ENCODE assay signal across 1 cellular context in genomic region chr20:6489361-6490154, GRCh38.
TF ChIP-seq lines count a peak whose summit lies in the region.

No MANE protein-coding gene starts in this region.

TF ChIP-seq in HepG2, 621 proteins besides CTCF, POLR2A, EP300 and RAD21 (continued from another document and continues in another):
- peak; percentile 31; the same call in 1 of the 2 replicates for TF ChIP-seq THRA (CRISPR knock-in tag; IDR thresholded peaks at IDR 0.05; ENCODE audit: borderline replicate concordance)
- TF ChIP-seq RELA (CRISPR knock-in tag; IDR thresholded peaks at IDR 0.05), result no peak
- TF ChIP-seq YY1 (IDR thresholded peaks at IDR 0.05; ENCODE audit: insufficient read depth, insufficient replicate concordance, low read depth, low read length), result no peak
- no peak for TF ChIP-seq PLSCR1 (CRISPR knock-in tag; IDR thresholded peaks at IDR 0.05; ENCODE audit: borderline replicate concordance)
- peak; percentile 18; the same call in 1 of the 2 replicates for TF ChIP-seq TFE3 (CRISPR knock-in tag; IDR thresholded peaks at IDR 0.05)
- TF ChIP-seq IRF1 (CRISPR knock-in tag; IDR thresholded peaks at IDR 0.05; ENCODE audit: low read depth), result no peak
- TF ChIP-seq ZIK1 (CRISPR knock-in tag; IDR thresholded peaks at IDR 0.05; ENCODE audit: borderline replicate concordance, low read depth), result no peak
- no peak for TF ChIP-seq ZNF407 (CRISPR knock-in tag; IDR thresholded peaks at IDR 0.05; ENCODE audit: not compliant biosample characterization)
- no peak for TF ChIP-seq ZNF367 (CRISPR knock-in tag; IDR thresholded peaks at IDR 0.05; ENCODE audit: borderline replicate concordance)
- no peak for TF ChIP-seq ZNF841 (CRISPR knock-in tag; IDR thresholded peaks at IDR 0.05; ENCODE audit: borderline replicate concordance)
- TF ChIP-seq ARNTL (CRISPR knock-in tag; IDR thresholded peaks at IDR 0.05), result no peak
- TF ChIP-seq KLF13 (CRISPR knock-in tag; IDR thresholded peaks at IDR 0.05), result no peak
- TF ChIP-seq ZBTB49 (CRISPR knock-in tag; IDR thresholded peaks at IDR 0.05; ENCODE audit: borderline replicate concordance), result no peak
- TF ChIP-seq ZNF777 (CRISPR knock-in tag; IDR thresholded peaks at IDR 0.05), result no peak
- no peak for TF ChIP-seq GTF2F1 (IDR thresholded peaks at IDR 0.05; ENCODE audit: low read length)
- no peak for TF ChIP-seq ZNF607 (CRISPR knock-in tag; IDR thresholded peaks at IDR 0.05; ENCODE audit: borderline replicate concordance)
- TF ChIP-seq GMEB1 (CRISPR knock-in tag; IDR thresholded peaks at IDR 0.05; ENCODE audit: borderline replicate concordance), result no peak
- TF ChIP-seq REL (CRISPR knock-in tag; conservative IDR thresholded peaks at IDR 0.05), result no peak
- no peak for TF ChIP-seq IRF9 (CRISPR knock-in tag; IDR thresholded peaks at IDR 0.05; ENCODE audit: borderline replicate concordance)
- TF ChIP-seq STAG1 (CRISPR knock-in tag; IDR thresholded peaks at IDR 0.05), result no peak
- TF ChIP-seq ATF6 (CRISPR knock-in tag; conservative IDR thresholded peaks at IDR 0.05), result no peak
- no peak for TF ChIP-seq ATF5 (CRISPR knock-in tag; IDR thresholded peaks at IDR 0.05; ENCODE audit: low read depth)
- no peak for TF ChIP-seq RBM39 (IDR thresholded peaks at IDR 0.05; ENCODE audit: low read depth, low read length, poor library complexity, severe bottlenecking)
- no peak for TF ChIP-seq ZSCAN21 (CRISPR knock-in tag; IDR thresholded peaks at IDR 0.05; ENCODE audit: borderline replicate concordance)
- no peak for TF ChIP-seq ZNF543 (CRISPR knock-in tag; IDR thresholded peaks at IDR 0.05)
- no peak for TF ChIP-seq ZNF138 (CRISPR knock-in tag; IDR thresholded peaks at IDR 0.05; ENCODE audit: low read depth)
- no peak for TF ChIP-seq BCL3 (CRISPR knock-in tag; IDR thresholded peaks at IDR 0.05)
- no peak for TF ChIP-seq SNAPC2 (CRISPR knock-in tag; IDR thresholded peaks at IDR 0.05)
- no peak for TF ChIP-seq MTA1 (CRISPR knock-in tag; IDR thresholded peaks at IDR 0.05; ENCODE audit: borderline replicate concordance)
- TF ChIP-seq ZNF564 (CRISPR knock-in tag; IDR thresholded peaks at IDR 0.05), result no peak
- TF ChIP-seq ZNF12 (CRISPR knock-in tag; IDR thresholded peaks at IDR 0.05), result no peak
- TF ChIP-seq ZMAT5 (CRISPR knock-in tag; IDR thresholded peaks at IDR 0.05; ENCODE audit: borderline replicate concordance, low read depth), result no peak
- TF ChIP-seq BCL6 (CRISPR knock-in tag; IDR thresholded peaks at IDR 0.05), result peak; percentile 43; the same call in 1 of the 2 replicates
- no peak for TF ChIP-seq FOXP1 (IDR thresholded peaks at IDR 0.05)
- peak; percentile 78 for TF ChIP-seq FOXP1 (CRISPR knock-in tag; IDR thresholded peaks at IDR 0.05)
